22 cellular contexts compared by ENCODE assay signal in genomic region chr9:32705059-32705458, GRCh38.
A peak's percentile ranks its signal among the peaks of the same experiment; 100 is the strongest.
DNase-seq lines count a peak whose midpoint lies in the region; ATAC-seq and TF ChIP-seq lines count a peak whose summit lies in the region.
"Had no signal": no experiment of that assay in that cellular context is flagged by ENCODE, and none has a peak within 500 bp of the region (broad histone marks: within the 10 kb centered on the region; RNA-seq: fewer than 3 reads in every experiment).

No MANE protein-coding gene starts in this region.

- no TSS peak for BruUV-seq in MCF 10A (replicated peaks; lab: Mats Ljungman, UMichigan)

- ATAC-seq in psoas muscle (no peak), HG03378 (IDR thresholded peaks at IDR 0.05; ENCODE audit: unreplicated experiment) (no peak)

- TF ChIP-seq CTCF in MCF 10A (IDR thresholded peaks at IDR 0.05; ENCODE audit: unreplicated experiment) = no peak
- TF ChIP-seq CTCF in breast epithelium (IDR thresholded peaks at IDR 0.05) = no peak
- TF ChIP-seq CTCF in fibroblast of pulmonary artery (IDR thresholded peaks at IDR 0.05; ENCODE audit: low read length, missing control alignments) = no peak
- no peak for TF ChIP-seq CTCF in psoas muscle (IDR thresholded peaks at IDR 0.05)

- H3K9me3 Mint-ChIP-seq in MCF 10A (ENCODE audit: unreplicated experiment) = no peaks in the 10 kb centered on the region
- H3K9me3 Mint-ChIP-seq: activated B cell treated with CpG ODN at 0.5 μM for 24 hours, memory B cell had no signal

- H2BK5ac ChIP-seq in mesenchymal stem cell (ENCODE audit: low read depth, low read length, poor library complexity, severe bottlenecking) = no peak overlapping the region

- no peak overlapping the region for H2AK5ac ChIP-seq in mesenchymal stem cell (ENCODE audit: low read length, severe bottlenecking)

- H3K27ac Mint-ChIP-seq in MCF 10A (ENCODE audit: low read depth, unreplicated experiment) = no peak overlapping the region
- H3K27ac Mint-ChIP-seq: activated B cell treated with CpG ODN at 0.5 μM for 24 hours, memory B cell, nephron progenitor cell, progenitor cell of endocrine pancreas had no signal

- H3K4me2 ChIP-seq in mesenchymal stem cell (ENCODE audit: low read length, poor library complexity, severe bottlenecking) = no peak overlapping the region

- H3K14ac ChIP-seq in mesenchymal stem cell (ENCODE audit: low read length in 2 of 2) = no peak overlapping the region

- H2AFZ ChIP-seq in mesenchymal stem cell (ENCODE audit: low read depth, low read length) = no peak overlapping the region

- H2BK12ac ChIP-seq in mesenchymal stem cell (ENCODE audit: low read length in 2 of 2) = no peak overlapping the region

- H3K27me3 Mint-ChIP-seq in MCF 10A (ENCODE audit: insufficient read depth, unreplicated experiment) = no peaks in the 10 kb centered on the region
- H3K27me3 Mint-ChIP-seq: activated B cell treated with CpG ODN at 0.5 μM for 24 hours had no signal

- H3K9ac ChIP-seq in mesenchymal stem cell (ENCODE audit: low read length) = no peak overlapping the region

- no peak overlapping the region for H3K4me3 Mint-ChIP-seq in MCF 10A (ENCODE audit: unreplicated experiment)
- H3K4me3 Mint-ChIP-seq: activated B cell treated with CpG ODN at 0.5 μM for 24 hours, memory B cell, nephron progenitor cell had no signal

- no peak for TF ChIP-seq POLR2A in breast epithelium (IDR thresholded peaks at IDR 0.05)

- H3K36me3 ChIP-seq in breast epithelium (no peaks in the 10 kb centered on the region), SJCRH30 (no peaks in the 10 kb centered on the region), psoas muscle (ENCODE audit: insufficient read depth in 1 of 2, low read depth in 1 of 2) (no peaks in the 10 kb centered on the region), mesenchymal stem cell (ENCODE audit: control insufficient read depth in 1 of 2, insufficient read depth in 2 of 2, low read depth in 1 of 2, low read length in 2 of 2) (no peaks in the 10 kb centered on the region)

- H3K27me3 ChIP-seq in breast epithelium (no peaks in the 10 kb centered on the region), SJCRH30 (no peaks in the 10 kb centered on the region; the same call in 1 of the 2 replicates), psoas muscle (ENCODE audit: insufficient read depth in 3 of 3, low read length in 2 of 3) (no peaks in the 10 kb centered on the region), mesenchymal stem cell (ENCODE audit: control insufficient read depth in 1 of 2, insufficient read depth in 1 of 2, low read length in 2 of 2) (peaks cover 3% of the 10 kb centered on the region in 2 experiments)
- H3K27me3 ChIP-seq: testis had no signal

- H3K36me3 Mint-ChIP-seq in MCF 10A (ENCODE audit: insufficient read depth, unreplicated experiment) = no peaks in the 10 kb centered on the region
- H3K36me3 Mint-ChIP-seq: memory B cell had no signal

- H2BK120ac ChIP-seq in mesenchymal stem cell (ENCODE audit: low read depth, low read length) = no peak overlapping the region

- no peak overlapping the region for H3K27ac ChIP-seq in breast epithelium
- H3K27ac ChIP-seq in SJCRH30 = peak overlapping the region; percentile 35; the same call in 1 of the 2 replicates
- H3K27ac ChIP-seq in psoas muscle = no peak overlapping the region
- no peak overlapping the region for H3K27ac ChIP-seq in mesenchymal stem cell (ENCODE audit: low read length, poor library complexity, severe bottlenecking)
- H3K27ac ChIP-seq: testis had no signal

- peaks cover 30% of the 10 kb centered on the region for H3K4me1 Mint-ChIP-seq in MCF 10A (ENCODE audit: insufficient read depth, unreplicated experiment)
- H3K4me1 Mint-ChIP-seq: activated B cell treated with CpG ODN at 0.5 μM for 24 hours, memory B cell, nephron progenitor cell had no signal

- H3K18ac ChIP-seq in mesenchymal stem cell (ENCODE audit: low read depth in 1 of 2, low read length in 2 of 2) = no peak overlapping the region

- no peaks in the 10 kb centered on the region for H3K79me1 ChIP-seq in mesenchymal stem cell (replicated peaks; ENCODE audit: low read length, poor library complexity, severe bottlenecking)

- no peak overlapping the region for H4K8ac ChIP-seq in mesenchymal stem cell (ENCODE audit: low read length)

- H3K4me3 ChIP-seq in breast epithelium (no peak overlapping the region), SJCRH30 (no peak overlapping the region), fibroblast of pulmonary artery (replicated peaks; ENCODE audit: low read depth, low read length) (no peak overlapping the region), psoas muscle (no peak overlapping the region), mesenchymal stem cell (ENCODE audit: insufficient read depth in 1 of 2, low read depth in 1 of 2, low read length in 2 of 2) (no peak overlapping the region)
- H3K4me3 ChIP-seq: testis had no signal

- no peak overlapping the region for H3K23ac ChIP-seq in mesenchymal stem cell (ENCODE audit: low read length in 2 of 2)

- H2BK15ac ChIP-seq in mesenchymal stem cell (ENCODE audit: low read depth, poor library complexity, severe bottlenecking) = no peak overlapping the region

- no peaks in the 10 kb centered on the region for H3K9me3 ChIP-seq in breast epithelium
- no peaks in the 10 kb centered on the region; the same call in 1 of the 2 replicates for H3K9me3 ChIP-seq in SJCRH30 (replicated peaks)
- no peaks in the 10 kb centered on the region for H3K9me3 ChIP-seq in psoas muscle
- H3K9me3 ChIP-seq in mesenchymal stem cell (ENCODE audit: control insufficient read depth, low read length) = no peaks in the 10 kb centered on the region
- H3K9me3 ChIP-seq: testis had no signal

- DNase-seq in MCF 10A (ENCODE audit: unreplicated experiment) (peak; percentile 83), breast epithelium (ENCODE audit: low spot score in 2 of 2) (no peak), SJCRH30 (peak; percentile 54 to 55), fibroblast of pulmonary artery (ENCODE audit: low read depth) (peak; percentile 31), psoas muscle (no peak), mesenchymal stem cell (no peak), NCI-H128 (lab: John Stamatoyannopoulos, UW; ENCODE audit: unreplicated experiment) (no peak)
- DNase-seq: activated B cell treated with CpG ODN at 0.5 μM for 24 hours; activated CD8-positive, alpha-beta memory T cell treated with anti-CD3 and anti-CD28 coated beads for 24 hours; C1 segment of cervical spinal cord; central memory CD4-positive, alpha-beta T cell; effector CD8-positive, alpha-beta T cell; NCI-H187; NCI-H446; nephron progenitor cell; SIG-M5; stimulated activated CD4-positive, alpha-beta T cell treated with anti-CD3 and anti-CD28 coated beads, Interleukin-12 subunit alpha, Interleukin-12 subunit beta, amount 100 ng/mL, for 4 hours; T-helper 2 cell; testis had no signal

- no peaks in the 10 kb centered on the region for H3K4me1 ChIP-seq in breast epithelium
- H3K4me1 ChIP-seq in SJCRH30 = peaks cover 23% of the 10 kb centered on the region
- H3K4me1 ChIP-seq in psoas muscle = no peaks in the 10 kb centered on the region
- H3K4me1 ChIP-seq in mesenchymal stem cell (ENCODE audit: control insufficient read depth, insufficient read depth, low read depth, low read length) = peaks cover 1% of the 10 kb centered on the region
- H3K4me1 ChIP-seq: testis had no signal

- no peak overlapping the region for H4K91ac ChIP-seq in mesenchymal stem cell (ENCODE audit: low read length)

- 35 to 53% (median 42%) methylated on average over 5 of the region's 5 CpGs for WGBS in psoas muscle, 3 donors
- WGBS in mesenchymal stem cell = 75% methylated on average over 5 of the region's 5 CpGs

- POLR2A ChIA-PET in MCF 10A (lab: Yijun Ruan, JAX) = interaction anchor here (0.8 to 1.8 kb wide), 3 partner anchors 12 to 114 kb away, joined by 3 to 5 read pairs (median 3); no protein-coding TSS in a partner anchor

- H3K4ac ChIP-seq in mesenchymal stem cell (ENCODE audit: low read depth in 1 of 2, low read length in 2 of 2) = no peak overlapping the region

- intact Hi-C loops in MCF 10A (cut with micrococcal nuclease) (loop anchor here (10.0 kb wide), 1 partner anchor 260 kb away; no protein-coding TSS in a partner anchor), breast epithelium (cut with DNase I; ENCODE audit: low total_unique reads) (no loop called here), psoas muscle (cut with DNase I) (no loop called here)

- CTCF ChIA-PET in MCF 10A (lab: Yijun Ruan, JAX) = interaction anchor here (1.0 to 1.7 kb wide), 2 partner anchors 33 to 116 kb away, joined by 3 to 4 read pairs; no protein-coding TSS in a partner anchor

Comparison
In these comparisons a context has a peak if more than half of its experiments do, and no peak if none do; other contexts are left out.
1. DNase-seq: peak in MCF 10A (single experiment), SJCRH30 (2 of 2) and fibroblast of pulmonary artery (single experiment); none in breast epithelium (0 of 2), psoas muscle (0 of 2), mesenchymal stem cell (single experiment) and NCI-H128 (single experiment).